In the genomic region with DNA sequence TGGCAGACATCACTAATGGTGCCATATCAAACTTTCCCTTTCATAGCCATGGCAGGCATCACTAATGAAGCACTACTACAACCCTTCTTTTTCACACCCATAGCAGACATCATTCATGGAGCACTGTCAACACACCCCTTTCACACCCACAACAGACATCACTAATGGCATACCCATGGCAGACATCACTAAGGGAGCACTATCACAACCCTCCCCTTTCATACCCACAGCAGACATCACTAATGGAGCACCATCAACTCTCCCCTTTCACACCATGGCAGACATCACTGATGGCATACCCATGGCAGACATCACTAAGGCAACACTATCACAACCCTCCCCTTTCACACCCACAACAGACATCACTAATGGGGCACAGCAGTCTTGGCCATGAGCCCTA, we compare ENCODE assay signal across 22 cellular contexts. TPM values are rescaled to one million over a fixed set of nuclear protein-coding genes. Genes with fewer than 3 reads are reported as not detected.
"Had no signal": no experiment of that assay in that cellular context is flagged by ENCODE, and none has a peak within 500 bp of the region (broad histone marks: within the 10 kb centered on the region; RNA-seq: fewer than 3 reads in every experiment).

No MANE protein-coding gene starts in this region.

- ATAC-seq: activated T-cell treated with anti-CD3 and anti-CD28 coated beads, Interleukin-2, amount 50 U/mL, for 4 hours; lower lobe of right lung; upper lobe of right lung had no signal

- H3K4me3 ChIP-seq: adrenal gland, breast epithelium, colonic mucosa, lower lobe of right lung, ovary, prostate gland, spleen, thyroid gland, upper lobe of right lung had no signal

- H3K27ac ChIP-seq: adrenal gland, breast epithelium, colonic mucosa, epithelial cell of prostate, lower lobe of right lung, neutrophil, ovary, prostate gland, thyroid gland, upper lobe of right lung had no signal

- DNase-seq: activated CD8-positive, alpha-beta memory T cell treated with anti-CD3 and anti-CD28 coated beads, Interleukin-2, amount 50 U/mL, for 48 hours; activated naive CD4-positive, alpha-beta T cell; activated T-cell treated with anti-CD3 and anti-CD28 coated beads, Interleukin-2, amount 50 U/mL, for 4 hours; adrenal gland; colonic mucosa; kidney; lower lobe of right lung; ovary; spleen; stimulated activated CD4-positive, alpha-beta T cell treated with anti-CD3 and anti-CD28 coated beads, Interleukin-4, amount 100 ng/mL, for 1 hour; stimulated activated naive CD4-positive, alpha-beta T cell treated with Interleukin-2 at 50 U/mL for 16 hours; substantia nigra; thyroid gland; upper lobe of right lung had no signal

- H3K27me3 ChIP-seq: adrenal gland, breast epithelium, colonic mucosa, neutrophil, ovary, thyroid gland, upper lobe of right lung had no signal

- H3K27me3 Mint-ChIP-seq: activated naive CD8-positive, alpha-beta T cell had no signal

- H3K36me3 Mint-ChIP-seq: activated naive CD8-positive, alpha-beta T cell had no signal

- H3K9me3 ChIP-seq: adrenal gland, breast epithelium, colonic mucosa, lower lobe of right lung, neutrophil, ovary, prostate gland, spleen, thyroid gland, upper lobe of right lung had no signal

- H3K36me3 ChIP-seq: breast epithelium, colonic mucosa, lower lobe of right lung, neutrophil, ovary, prostate gland, spleen, thyroid gland, upper lobe of right lung had no signal

- H3K4me3 Mint-ChIP-seq: activated naive CD8-positive, alpha-beta T cell; activated T-cell treated with anti-CD3 and anti-CD28 coated beads, Interleukin-2, amount 50 U/mL, for 4 hours; nephron; T-helper 2 cell treated with Interferon-gamma antibody and Interleukin-4, amounts not matched to agents 5 μg/mL and 100 μg/mL, for 36 hours had no signal

- H3K9me3 Mint-ChIP-seq: activated T-cell treated with anti-CD3 and anti-CD28 coated beads, Interleukin-2, amount 50 U/mL, for 4 hours; activated T-helper 2 cell treated with anti-CD3 and anti-CD28 coated beads, Interferon-gamma antibody, Interleukin-2, Interleukin-4, amounts not matched to agents 10 μg/mL and 5 μg/mL and 100 μg/mL, durations not matched to agents 14 hours and 24 hours and 36 hours; nephron; T-helper 2 cell treated with Interferon-gamma antibody and Interleukin-4, amounts not matched to agents 5 μg/mL and 100 μg/mL, for 36 hours had no signal

- H3K27ac Mint-ChIP-seq: activated naive CD8-positive, alpha-beta T cell; activated T-helper 2 cell treated with anti-CD3 and anti-CD28 coated beads, Interferon-gamma antibody, Interleukin-2, Interleukin-4, amounts not matched to agents 10 μg/mL and 5 μg/mL and 100 μg/mL, durations not matched to agents 14 hours and 24 hours and 36 hours; nephron; T-helper 2 cell treated with Interferon-gamma antibody and Interleukin-4, amounts not matched to agents 5 μg/mL and 100 μg/mL, for 36 hours had no signal

- H3K4me1 ChIP-seq: breast epithelium, colonic mucosa, prostate gland, upper lobe of right lung had no signal

RNA-seq across cellular contexts. Expression of gene LAMC3, which starts 33.7 kb away (rescaled TPM):
- total RNA-seq: activated T-helper 2 cell treated with anti-CD3 and anti-CD28 coated beads, Interferon-gamma antibody, Interleukin-2, Interleukin-4, amounts not matched to agents 10 μg/mL and 5 μg/mL and 100 μg/mL, durations not matched to agents 14 hours and 24 hours and 36 hours had no signal
